Comparison of ENCODE assay signal across 21 cellular contexts in genomic region chr21:29230541-29231275, GRCh38.
DNase-seq lines count a peak whose midpoint lies in the region; ATAC-seq, FAIRE-seq and TF ChIP-seq lines count a peak whose summit lies in the region.
"Had no signal": no experiment of that assay in that cellular context is flagged by ENCODE, and none has a peak within 500 bp of the region (broad histone marks: within the 10 kb centered on the region; RNA-seq: fewer than 3 reads in every experiment).

No MANE protein-coding gene starts in this region.

- no TSS peak for BruUV-seq in MCF 10A (replicated peaks; lab: Mats Ljungman, UMichigan)

- no peak overlapping the region for H3K4me3 ChIP-seq in breast epithelium
- H3K4me3 ChIP-seq: cardiac muscle cell, PC-9 had no signal

- peak; percentile 90 for FAIRE-seq in urothelium cell line (lab: Jason Lieb, UNC)

- peak overlapping the region; percentile 89 for H3K27ac Mint-ChIP-seq in MCF 10A (ENCODE audit: low read depth, unreplicated experiment)
- H3K27ac Mint-ChIP-seq in activated naive CD8-positive, alpha-beta T cell treated with anti-CD3 and anti-CD28 coated beads, Interleukin-2, amount 50 U/mL, for 24 hours = no peak overlapping the region
- H3K27ac Mint-ChIP-seq in effector memory CD8-positive, alpha-beta T cell = no peak overlapping the region
- H3K27ac Mint-ChIP-seq: HFFc6; naive thymus-derived CD4-positive, alpha-beta T cell had no signal

- H3K9me3 Mint-ChIP-seq in MCF 10A (ENCODE audit: unreplicated experiment) = no peaks in the 10 kb centered on the region
- peaks cover 6% of the 10 kb centered on the region for H3K9me3 Mint-ChIP-seq in activated naive CD8-positive, alpha-beta T cell treated with anti-CD3 and anti-CD28 coated beads, Interleukin-2, amount 50 U/mL, for 24 hours
- H3K9me3 Mint-ChIP-seq in effector memory CD8-positive, alpha-beta T cell = no peaks in the 10 kb centered on the region
- H3K9me3 Mint-ChIP-seq: HFFc6; naive thymus-derived CD4-positive, alpha-beta T cell had no signal

- no peaks in the 10 kb centered on the region for H3K27me3 Mint-ChIP-seq in MCF 10A (ENCODE audit: insufficient read depth, unreplicated experiment)
- H3K27me3 Mint-ChIP-seq in activated naive CD8-positive, alpha-beta T cell treated with anti-CD3 and anti-CD28 coated beads, Interleukin-2, amount 50 U/mL, for 24 hours = no peaks in the 10 kb centered on the region
- peaks cover 45 to 68% of the 10 kb centered on the region in 2 donors for H3K27me3 Mint-ChIP-seq in effector memory CD8-positive, alpha-beta T cell

- CTCF ChIA-PET in MCF 10A (lab: Yijun Ruan, JAX) = interaction anchor here (0.6 to 0.8 kb wide), 4 partner anchors 43 to 141 kb away, joined by 4 read pairs; no protein-coding TSS in a partner anchor

- no peak for TF ChIP-seq POLR2A in breast epithelium (IDR thresholded peaks at IDR 0.05)

- no peak overlapping the region for H3K27ac ChIP-seq in breast epithelium
- H3K27ac ChIP-seq: cardiac muscle cell, HL-60, PC-9, VCaP had no signal

- H3K36me3 ChIP-seq in breast epithelium = no peaks in the 10 kb centered on the region
- H3K36me3 ChIP-seq: cardiac muscle cell had no signal

- intact Hi-C loops in MCF 10A (cut with micrococcal nuclease) = loop anchor here (2.0 to 10.0 kb wide), 2 partner anchors 64 to 66 kb away; partner anchors contain the start of gene BACH1
- intact Hi-C loops in breast epithelium (cut with DNase I; ENCODE audit: low total_unique reads) = no loop called here

- POLR2A ChIA-PET in MCF 10A (lab: Yijun Ruan, JAX) = interaction anchor here (0.6 to 8.2 kb wide), 16 partner anchors 9 to 157 kb away, joined by 3 to 115 read pairs (median 5); partner anchors contain the start of genes BACH1 and CCT8

- H3K4me1 ChIP-seq in breast epithelium = no peaks in the 10 kb centered on the region

- peaks cover 30% of the 10 kb centered on the region for H3K4me1 Mint-ChIP-seq in MCF 10A (ENCODE audit: insufficient read depth, unreplicated experiment)
- H3K4me1 Mint-ChIP-seq in activated naive CD8-positive, alpha-beta T cell treated with anti-CD3 and anti-CD28 coated beads, Interleukin-2, amount 50 U/mL, for 24 hours = peaks cover 51% of the 10 kb centered on the region
- peaks cover 5 to 7% of the 10 kb centered on the region in 2 donors for H3K4me1 Mint-ChIP-seq in effector memory CD8-positive, alpha-beta T cell (ENCODE audit: low read depth in 2 of 2)

- no peaks in the 10 kb centered on the region for H3K9me3 ChIP-seq in breast epithelium

- no peak for ATAC-seq in activated naive CD8-positive, alpha-beta T cell treated with anti-CD3 and anti-CD28 coated beads, Interleukin-2, amount 50 U/mL, for 24 hours
- ATAC-seq in HG03159 (IDR thresholded peaks at IDR 0.05; ENCODE audit: unreplicated experiment) = no peak
- no peak for ATAC-seq in effector memory CD8-positive, alpha-beta T cell (replicated peaks)
- ATAC-seq: naive thymus-derived CD4-positive, alpha-beta T cell; SK-N-SH treated with all-trans-retinoic acid at 6 μM for 48 hours had no signal

- DNase-seq in MCF 10A (ENCODE audit: unreplicated experiment) (no peak), breast epithelium (ENCODE audit: low spot score in 2 of 2) (no peak), amniotic epithelial cell (ENCODE audit: low read depth) (peak; percentile 71), kidney tubule cell (ENCODE audit: low spot score) (peak; percentile 49), urothelium cell line (ENCODE audit: low spot score) (no peak)
- DNase-seq in activated naive CD8-positive, alpha-beta T cell treated with anti-CD3 and anti-CD28 coated beads, Interleukin-2, amount 50 U/mL, for 24 hours = no peak
- DNase-seq in effector memory CD8-positive, alpha-beta T cell = no peak
- DNase-seq: activated gamma-delta T cell; head of caudate nucleus; HFFc6; Kasumi-1; naive thymus-derived CD4-positive, alpha-beta T cell; NCI-H146; NCI-H510A; PC-9; stimulated activated CD8-positive, alpha-beta memory T cell treated with anti-CD3 and anti-CD28 coated beads, Interleukin-4, amount 100 ng/mL, for 48 hours had no signal

- H3K36me3 Mint-ChIP-seq in MCF 10A (ENCODE audit: insufficient read depth, unreplicated experiment) = no peaks in the 10 kb centered on the region
- no peaks in the 10 kb centered on the region for H3K36me3 Mint-ChIP-seq in activated naive CD8-positive, alpha-beta T cell treated with anti-CD3 and anti-CD28 coated beads, Interleukin-2, amount 50 U/mL, for 24 hours (ENCODE audit: low read depth)
- H3K36me3 Mint-ChIP-seq in effector memory CD8-positive, alpha-beta T cell (ENCODE audit: insufficient read depth) = no peaks in the 10 kb centered on the region

- H3K27me3 ChIP-seq in breast epithelium = no peaks in the 10 kb centered on the region
- H3K27me3 ChIP-seq: cardiac muscle cell had no signal

- TF ChIP-seq CTCF in MCF 10A (IDR thresholded peaks at IDR 0.05; ENCODE audit: unreplicated experiment) = no peak
- TF ChIP-seq CTCF in breast epithelium (IDR thresholded peaks at IDR 0.05) = no peak

- peak overlapping the region; percentile 12 for H3K4me3 Mint-ChIP-seq in MCF 10A (ENCODE audit: unreplicated experiment)
- H3K4me3 Mint-ChIP-seq in activated naive CD8-positive, alpha-beta T cell treated with anti-CD3 and anti-CD28 coated beads, Interleukin-2, amount 50 U/mL, for 24 hours = no peak overlapping the region
- H3K4me3 Mint-ChIP-seq in effector memory CD8-positive, alpha-beta T cell = no peak overlapping the region
- H3K4me3 Mint-ChIP-seq: HFFc6; naive thymus-derived CD4-positive, alpha-beta T cell had no signal

Comparison
In these comparisons a context has a peak if more than half of its experiments do, and no peak if none do; other contexts are left out.
1. DNase-seq: peak in amniotic epithelial cell (single experiment) and kidney tubule cell (single experiment); none in MCF 10A (single experiment), breast epithelium (0 of 2), urothelium cell line (single experiment), activated naive CD8-positive, alpha-beta T cell treated with anti-CD3 and anti-CD28 coated beads, Interleukin-2, amount 50 U/mL, for 24 hours (single experiment) and effector memory CD8-positive, alpha-beta T cell (0 of 3).